Comparison of ENCODE assay signal across 8 cellular contexts in genomic region chr7:138466069-138466756, GRCh38.
DNase-seq lines count a peak whose midpoint lies in the region; ATAC-seq lines count a peak whose summit lies in the region.
"Not testable (repeated sequence)": the region's sequence is repeated elsewhere in the genome, so short reads cannot be mapped to it uniquely, and the experiment has no call there.

No MANE protein-coding gene starts in this region.

- H3K4me3 Mint-ChIP-seq in T-helper 2 cell treated with Interferon-gamma antibody and Interleukin-4, amounts not matched to agents 5 μg/mL and 100 μg/mL, for 36 hours; stimulated activated effector memory CD8-positive, alpha-beta T cell treated with anti-CD3 and anti-CD28 coated beads, Interleukin-12 subunit alpha, Interleukin-12 subunit beta, amount 100 ng/mL, for 72 hours: not testable (repeated sequence)

- peak overlapping the region; percentile 45 for H3K27ac Mint-ChIP-seq in T-helper 2 cell treated with Interferon-gamma antibody and Interleukin-4, amounts not matched to agents 5 μg/mL and 100 μg/mL, for 36 hours
- not testable (repeated sequence) for H3K27ac Mint-ChIP-seq in stimulated activated effector memory CD8-positive, alpha-beta T cell treated with anti-CD3 and anti-CD28 coated beads, Interleukin-12 subunit alpha, Interleukin-12 subunit beta, amount 100 ng/mL, for 72 hours

- not testable (repeated sequence) for DNase-seq in T-helper 2 cell treated with Interferon-gamma antibody and Interleukin-4, amounts not matched to agents 5 μg/mL and 100 μg/mL, for 36 hours (ENCODE audit: low spot score); stimulated activated effector memory CD8-positive, alpha-beta T cell treated with anti-CD3 and anti-CD28 coated beads, Interleukin-12 subunit alpha, Interleukin-12 subunit beta, amount 100 ng/mL, for 72 hours (ENCODE audit: low spot score in 2 of 2)
- DNase-seq in glomerular visceral epithelial cell (ENCODE audit: extremely low spot score), result peak; percentile 31

- ATAC-seq in GM18861 (IDR thresholded peaks at IDR 0.05; ENCODE audit: unreplicated experiment) (peak; percentile 89), GM19467 (IDR thresholded peaks at IDR 0.05; ENCODE audit: unreplicated experiment) (peak; percentile 73), GM21825 (IDR thresholded peaks at IDR 0.05; ENCODE audit: unreplicated experiment) (peak; percentile 70), HG02885 (IDR thresholded peaks at IDR 0.05; ENCODE audit: poor library complexity, unreplicated experiment) (peak; percentile 62), HG03196 (IDR thresholded peaks at IDR 0.05; ENCODE audit: unreplicated experiment) (peak; percentile 80)
- ATAC-seq in stimulated activated effector memory CD8-positive, alpha-beta T cell treated with anti-CD3 and anti-CD28 coated beads, Interleukin-12 subunit alpha, Interleukin-12 subunit beta, amount 100 ng/mL, for 72 hours, result peak; percentile 50

- peaks cover 28% of the 10 kb centered on the region for H3K4me1 Mint-ChIP-seq in T-helper 2 cell treated with Interferon-gamma antibody and Interleukin-4, amounts not matched to agents 5 μg/mL and 100 μg/mL, for 36 hours (ENCODE audit: low read depth)
- H3K4me1 Mint-ChIP-seq in stimulated activated effector memory CD8-positive, alpha-beta T cell treated with anti-CD3 and anti-CD28 coated beads, Interleukin-12 subunit alpha, Interleukin-12 subunit beta, amount 100 ng/mL, for 72 hours, result peaks cover 28% of the 10 kb centered on the region

- not testable (repeated sequence) for H3K27me3 Mint-ChIP-seq in T-helper 2 cell treated with Interferon-gamma antibody and Interleukin-4, amounts not matched to agents 5 μg/mL and 100 μg/mL, for 36 hours (ENCODE audit: low read depth)

- peaks cover 28% of the 10 kb centered on the region for H3K36me3 Mint-ChIP-seq in T-helper 2 cell treated with Interferon-gamma antibody and Interleukin-4, amounts not matched to agents 5 μg/mL and 100 μg/mL, for 36 hours (ENCODE audit: low read depth)
- H3K36me3 Mint-ChIP-seq in stimulated activated effector memory CD8-positive, alpha-beta T cell treated with anti-CD3 and anti-CD28 coated beads, Interleukin-12 subunit alpha, Interleukin-12 subunit beta, amount 100 ng/mL, for 72 hours, result not testable (repeated sequence)

- not testable (repeated sequence) for H3K9me3 Mint-ChIP-seq in T-helper 2 cell treated with Interferon-gamma antibody and Interleukin-4, amounts not matched to agents 5 μg/mL and 100 μg/mL, for 36 hours; stimulated activated effector memory CD8-positive, alpha-beta T cell treated with anti-CD3 and anti-CD28 coated beads, Interleukin-12 subunit alpha, Interleukin-12 subunit beta, amount 100 ng/mL, for 72 hours
